1 cellular context compared by ENCODE assay signal in the genomic region with DNA sequence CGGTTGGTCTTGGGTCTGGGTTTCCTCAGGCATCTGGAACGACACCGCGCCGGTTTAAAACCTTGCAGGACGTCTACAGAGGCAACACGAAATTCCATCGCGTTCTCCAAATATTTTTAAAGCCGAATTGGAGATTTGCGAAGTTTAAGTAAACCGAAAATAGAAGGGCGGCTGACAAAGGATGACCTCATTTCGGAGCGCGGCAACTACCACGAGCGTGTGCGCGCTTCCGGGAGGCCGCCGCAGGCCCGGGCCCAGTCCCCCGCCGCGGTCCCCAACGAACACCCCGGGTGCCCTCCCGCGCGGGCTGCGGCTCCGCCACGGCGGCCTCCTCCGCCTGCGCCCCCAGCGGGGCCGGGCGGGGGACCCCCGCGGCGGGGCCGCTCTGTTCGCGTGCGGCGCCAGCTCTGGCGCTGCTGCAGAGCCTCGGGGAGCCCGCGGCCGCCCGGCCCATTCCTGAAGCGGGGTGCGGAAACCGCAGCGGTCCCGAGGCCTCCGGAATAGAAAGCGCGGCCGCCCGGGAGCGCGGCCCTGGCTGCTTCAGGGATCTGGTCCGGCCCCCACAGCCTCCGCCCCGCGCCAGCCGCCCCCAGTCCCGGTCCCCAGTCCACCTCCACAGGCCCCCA.
A peak's percentile ranks its signal among the peaks of the same experiment; 100 is the strongest.
TF ChIP-seq lines count a peak whose summit lies in the region.

No MANE protein-coding gene starts in this region.

TF ChIP-seq in HEK293, 187 proteins besides CTCF, POLR2A, EP300 and RAD21 (continued from another document):
- TF ChIP-seq, protein P1, sequence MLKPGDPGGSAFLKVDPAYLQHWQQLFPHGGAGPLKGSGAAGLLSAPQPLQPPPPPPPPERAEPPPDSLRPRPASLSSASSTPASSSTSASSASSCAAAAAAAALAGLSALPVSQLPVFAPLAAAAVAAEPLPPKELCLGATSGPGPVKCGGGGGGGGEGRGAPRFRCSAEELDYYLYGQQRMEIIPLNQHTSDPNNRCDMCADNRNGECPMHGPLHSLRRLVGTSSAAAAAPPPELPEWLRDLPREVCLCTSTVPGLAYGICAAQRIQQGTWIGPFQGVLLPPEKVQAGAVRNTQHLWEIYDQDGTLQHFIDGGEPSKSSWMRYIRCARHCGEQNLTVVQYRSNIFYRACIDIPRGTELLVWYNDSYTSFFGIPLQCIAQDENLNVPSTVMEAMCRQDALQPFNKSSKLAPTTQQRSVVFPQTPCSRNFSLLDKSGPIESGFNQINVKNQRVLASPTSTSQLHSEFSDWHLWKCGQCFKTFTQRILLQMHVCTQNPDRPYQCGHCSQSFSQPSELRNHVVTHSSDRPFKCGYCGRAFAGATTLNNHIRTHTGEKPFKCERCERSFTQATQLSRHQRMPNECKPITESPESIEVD (tag by site-specific recombination; IDR thresholded peaks at IDR 0.05) = no peak
- TF ChIP-seq ZNF561 (tag by site-specific recombination; IDR thresholded peaks at IDR 0.05; ENCODE audit: borderline replicate concordance) (0 out of 2 replicates have a peak, but pooled peaks have one; percentile 24), ZNF843 (tag by site-specific recombination; IDR thresholded peaks at IDR 0.05) (peak; percentile 15; the same call in 1 of the 2 replicates), KLF7 (tag by site-specific recombination; IDR thresholded peaks at IDR 0.05; ENCODE audit: borderline replicate concordance) (0 out of 2 replicates have a peak, but pooled peaks have one; percentile 74), ZNF394 (tag by site-specific recombination; IDR thresholded peaks at IDR 0.05; ENCODE audit: borderline replicate concordance) (peak; percentile 44; the same call in 1 of the 2 replicates), ZNF221 (tag by site-specific recombination; IDR thresholded peaks at IDR 0.05; ENCODE audit: borderline replicate concordance) (no peak), ZNF391 (tag by site-specific recombination; IDR thresholded peaks at IDR 0.05; ENCODE audit: borderline replicate concordance, low read depth) (peak; percentile 28; the same call in 1 of the 2 replicates)
- TF ChIP-seq, protein P2, sequence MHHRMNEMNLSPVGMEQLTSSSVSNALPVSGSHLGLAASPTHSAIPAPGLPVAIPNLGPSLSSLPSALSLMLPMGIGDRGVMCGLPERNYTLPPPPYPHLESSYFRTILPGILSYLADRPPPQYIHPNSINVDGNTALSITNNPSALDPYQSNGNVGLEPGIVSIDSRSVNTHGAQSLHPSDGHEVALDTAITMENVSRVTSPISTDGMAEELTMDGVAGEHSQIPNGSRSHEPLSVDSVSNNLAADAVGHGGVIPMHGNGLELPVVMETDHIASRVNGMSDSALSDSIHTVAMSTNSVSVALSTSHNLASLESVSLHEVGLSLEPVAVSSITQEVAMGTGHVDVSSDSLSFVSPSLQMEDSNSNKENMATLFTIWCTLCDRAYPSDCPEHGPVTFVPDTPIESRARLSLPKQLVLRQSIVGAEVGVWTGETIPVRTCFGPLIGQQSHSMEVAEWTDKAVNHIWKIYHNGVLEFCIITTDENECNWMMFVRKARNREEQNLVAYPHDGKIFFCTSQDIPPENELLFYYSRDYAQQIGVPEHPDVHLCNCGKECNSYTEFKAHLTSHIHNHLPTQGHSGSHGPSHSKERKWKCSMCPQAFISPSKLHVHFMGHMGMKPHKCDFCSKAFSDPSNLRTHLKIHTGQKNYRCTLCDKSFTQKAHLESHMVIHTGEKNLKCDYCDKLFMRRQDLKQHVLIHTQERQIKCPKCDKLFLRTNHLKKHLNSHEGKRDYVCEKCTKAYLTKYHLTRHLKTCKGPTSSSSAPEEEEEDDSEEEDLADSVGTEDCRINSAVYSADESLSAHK (tag by site-specific recombination; IDR thresholded peaks at IDR 0.05) = 0 out of 2 replicates have a peak, but pooled peaks have one; percentile 15
- TF ChIP-seq, protein P3, sequence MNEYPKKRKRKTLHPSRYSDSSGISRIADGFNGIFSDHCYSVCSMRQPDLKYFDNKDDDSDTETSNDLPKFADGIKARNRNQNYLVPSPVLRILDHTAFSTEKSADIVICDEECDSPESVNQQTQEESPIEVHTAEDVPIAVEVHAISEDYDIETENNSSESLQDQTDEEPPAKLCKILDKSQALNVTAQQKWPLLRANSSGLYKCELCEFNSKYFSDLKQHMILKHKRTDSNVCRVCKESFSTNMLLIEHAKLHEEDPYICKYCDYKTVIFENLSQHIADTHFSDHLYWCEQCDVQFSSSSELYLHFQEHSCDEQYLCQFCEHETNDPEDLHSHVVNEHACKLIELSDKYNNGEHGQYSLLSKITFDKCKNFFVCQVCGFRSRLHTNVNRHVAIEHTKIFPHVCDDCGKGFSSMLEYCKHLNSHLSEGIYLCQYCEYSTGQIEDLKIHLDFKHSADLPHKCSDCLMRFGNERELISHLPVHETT (tag by site-specific recombination; IDR thresholded peaks at IDR 0.05) = no peak
- TF ChIP-seq, protein P4, sequence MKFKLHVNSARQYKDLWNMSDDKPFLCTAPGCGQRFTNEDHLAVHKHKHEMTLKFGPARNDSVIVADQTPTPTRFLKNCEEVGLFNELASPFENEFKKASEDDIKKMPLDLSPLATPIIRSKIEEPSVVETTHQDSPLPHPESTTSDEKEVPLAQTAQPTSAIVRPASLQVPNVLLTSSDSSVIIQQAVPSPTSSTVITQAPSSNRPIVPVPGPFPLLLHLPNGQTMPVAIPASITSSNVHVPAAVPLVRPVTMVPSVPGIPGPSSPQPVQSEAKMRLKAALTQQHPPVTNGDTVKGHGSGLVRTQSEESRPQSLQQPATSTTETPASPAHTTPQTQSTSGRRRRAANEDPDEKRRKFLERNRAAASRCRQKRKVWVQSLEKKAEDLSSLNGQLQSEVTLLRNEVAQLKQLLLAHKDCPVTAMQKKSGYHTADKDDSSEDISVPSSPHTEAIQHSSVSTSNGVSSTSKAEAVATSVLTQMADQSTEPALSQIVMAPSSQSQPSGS (tag by site-specific recombination; IDR thresholded peaks at IDR 0.05; ENCODE audit: low read depth) = peak; percentile 69; the same call in 1 of the 2 replicates
